8 cellular contexts compared by ENCODE assay signal in the genomic region with DNA sequence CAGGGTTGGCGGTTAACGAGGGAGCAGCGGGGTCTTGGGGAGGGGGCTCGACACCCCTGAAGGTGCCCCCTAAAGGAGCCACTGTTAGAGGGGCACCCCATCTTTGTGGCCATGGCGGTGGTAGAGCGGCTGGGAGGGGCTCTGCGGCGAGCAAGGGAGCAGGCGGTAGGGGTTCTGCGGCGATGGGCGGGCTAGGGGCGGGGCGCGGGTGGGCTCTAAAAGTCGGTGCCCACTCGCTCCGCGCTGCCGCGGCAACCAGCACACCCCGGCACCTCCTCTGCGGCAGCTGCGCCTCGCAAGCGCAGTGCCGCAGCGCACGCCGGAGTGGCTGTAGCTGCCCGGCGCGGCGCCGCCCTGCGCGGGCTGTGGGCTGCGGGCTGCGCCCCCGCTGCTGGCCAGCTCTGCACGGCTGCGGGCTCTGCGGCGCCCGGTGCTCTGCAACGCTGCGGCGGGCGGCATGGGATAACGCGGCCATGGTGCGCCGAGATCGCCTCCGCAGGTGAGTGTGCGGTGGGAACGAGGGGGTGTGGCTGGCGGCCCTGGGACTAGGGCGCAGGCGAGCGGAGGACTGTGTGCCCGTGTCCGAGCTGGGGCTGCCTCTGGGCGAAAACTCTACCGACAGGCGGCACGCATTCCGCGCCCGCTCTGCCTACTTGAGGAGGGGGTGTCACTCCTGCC. TPM values are rescaled to one million over a fixed set of nuclear protein-coding genes. Genes with fewer than 3 reads are reported as not detected.
DNase-seq lines count a peak whose midpoint lies in the region; ATAC-seq, FAIRE-seq and TF ChIP-seq lines count a peak whose summit lies in the region.

Gene MEST, plus strand, starts transcription at position 245 of the 678 bp plus-strand sequence. Its CDS starts 229 bp downstream, at position 474.

- ATAC-seq in CD8-positive, alpha-beta T cell = peak; percentile 65
- peak; percentile 34 for ATAC-seq in stimulated activated memory B cell treated with anti-CD40 and anti-IgM and Interleukin-4, amounts not matched to agents 10 μg/mL and 1 μg/mL and 100 μg/mL, for 72 hours
- no peak for ATAC-seq in HG03460 (IDR thresholded peaks at IDR 0.05; ENCODE audit: unreplicated experiment)
- ATAC-seq in HG02798 (IDR thresholded peaks at IDR 0.05; ENCODE audit: poor library complexity, unreplicated experiment) = no peak

- no peaks in the 10 kb centered on the region for H3K36me3 ChIP-seq in CD8-positive, alpha-beta T cell (ENCODE audit: insufficient read depth, low read length)
- no peaks in the 10 kb centered on the region for H3K36me3 ChIP-seq in keratinocyte (ENCODE audit: control insufficient read depth in 2 of 2, extremely low read depth in 1 of 2, insufficient read depth in 2 of 2, low read length in 2 of 2)

- H3K9me3 ChIP-seq in CD8-positive, alpha-beta T cell (ENCODE audit: low read length) = no peaks in the 10 kb centered on the region
- no peaks in the 10 kb centered on the region for H3K9me3 ChIP-seq in keratinocyte (ENCODE audit: control insufficient read depth, low read depth, low read length)

- intact Hi-C loops in CD8-positive, alpha-beta T cell (cut with DNase I, micrococcal nuclease) = loop anchor here (1.0 to 10.0 kb wide), 4 partner anchors 243 to 420 kb away; partner anchors contain the start of genes KLHDC10 (in 2 of the 2) and KLF14 (in 1 of the 2)

- H3K9ac ChIP-seq in keratinocyte (ENCODE audit: control insufficient read depth, extremely low read depth, insufficient read depth, low read length) = no peak within 1 kb of the TSS

- DNase-seq in CD8-positive, alpha-beta T cell = peak in 3 of 7 experiments; percentile 16 to 39 (median 36)
- DNase-seq in KBM-7 (peak; percentile 42), keratinocyte (ENCODE audit: low read depth, low spot score) (no peak), OCI-M2 (lab: John Stamatoyannopoulos, UW; ENCODE audit: unreplicated experiment) (no peak)

- no peak within 1 kb of the TSS for H3K27ac ChIP-seq in CD8-positive, alpha-beta T cell (ENCODE audit: low read depth, low read length)
- H3K27ac ChIP-seq in keratinocyte (ENCODE audit: control insufficient read depth, insufficient read depth, low read length) = no peak within 1 kb of the TSS

- peak within 1 kb of the TSS; percentile 43 for H3K4me3 ChIP-seq in CD8-positive, alpha-beta T cell (ENCODE audit: low read depth, low read length)
- H3K4me3 ChIP-seq in keratinocyte (ENCODE audit: control insufficient read depth in 2 of 3, extremely low read depth in 1 of 3, insufficient read depth in 2 of 3, low read depth in 1 of 3, low read length in 3 of 3) = peak within 1 kb of the TSS; percentile 8 to 58 (median 31)

- no peak within 1 kb of the TSS for H2AFZ ChIP-seq in keratinocyte (ENCODE audit: control insufficient read depth, low read length)

- CTCF ChIA-PET in CD8-positive, alpha-beta T cell (lab: Charles Lee) = interaction anchor here (1.0 kb wide), 1 partner anchor 249 kb away, joined by 3 read pairs; no protein-coding TSS in a partner anchor

- H3K4me3 Mint-ChIP-seq in CD8-positive, alpha-beta T cell = peak within 1 kb of the TSS; percentile 80
- H3K4me3 Mint-ChIP-seq in brain = peak within 1 kb of the TSS; percentile 90 to 96 (median 92)
- H3K4me3 Mint-ChIP-seq in stimulated activated memory B cell treated with anti-CD40 and anti-IgM and Interleukin-4, amounts not matched to agents 10 μg/mL and 1 μg/mL and 100 μg/mL, for 72 hours = peak within 1 kb of the TSS; percentile 54

- peaks cover 2% of the 10 kb centered on the region for H3K4me1 ChIP-seq in CD8-positive, alpha-beta T cell (ENCODE audit: insufficient read depth, low read length)
- peaks cover 5% of the 10 kb centered on the region for H3K4me1 ChIP-seq in keratinocyte (ENCODE audit: control insufficient read depth, extremely low read depth, insufficient read depth, low read length)

- peaks cover 5% of the 10 kb centered on the region for H3K36me3 Mint-ChIP-seq in CD8-positive, alpha-beta T cell
- peaks cover 47% of the 10 kb centered on the region for H3K36me3 Mint-ChIP-seq in brain
- H3K36me3 Mint-ChIP-seq in stimulated activated memory B cell treated with anti-CD40 and anti-IgM and Interleukin-4, amounts not matched to agents 10 μg/mL and 1 μg/mL and 100 μg/mL, for 72 hours = peaks cover 4% of the 10 kb centered on the region

- dilution Hi-C loops in keratinocyte (cut with MboI; ENCODE audit: extremely low pct_ligation_motif_present, low sequenced_read_pairs) = no loop called here

- no peaks in the 10 kb centered on the region for H3K9me3 Mint-ChIP-seq in CD8-positive, alpha-beta T cell
- H3K9me3 Mint-ChIP-seq in brain = peaks cover 5 to 26% (median 20%) of the 10 kb centered on the region in 5 experiments
- peaks cover 3% of the 10 kb centered on the region for H3K9me3 Mint-ChIP-seq in stimulated activated memory B cell treated with anti-CD40 and anti-IgM and Interleukin-4, amounts not matched to agents 10 μg/mL and 1 μg/mL and 100 μg/mL, for 72 hours

- H3K27me3 Mint-ChIP-seq in CD8-positive, alpha-beta T cell (ENCODE audit: low read depth) = peaks cover 9% of the 10 kb centered on the region
- peaks cover 20% of the 10 kb centered on the region for H3K27me3 Mint-ChIP-seq in brain
- H3K27me3 Mint-ChIP-seq in stimulated activated memory B cell treated with anti-CD40 and anti-IgM and Interleukin-4, amounts not matched to agents 10 μg/mL and 1 μg/mL and 100 μg/mL, for 72 hours = peaks cover 47% of the 10 kb centered on the region

- in situ Hi-C loops in KBM-7 (cut with MboI; ENCODE audit: low pct_unique_long_range_greater_than_20kb, low sequenced_read_pairs) = no loop called here

- POLR2A ChIA-PET in CD8-positive, alpha-beta T cell (lab: Charles Lee) = interaction anchor here (1.0 kb wide), 1 partner anchor 98 kb away, joined by 3 read pairs; no protein-coding TSS in a partner anchor

- no peak for FAIRE-seq in keratinocyte (lab: Jason Lieb, UNC)

- H3K4me2 ChIP-seq in keratinocyte (ENCODE audit: control insufficient read depth, extremely low read depth, insufficient read depth, low read depth, low read length) = peak within 1 kb of the TSS; percentile 84

- TF ChIP-seq CTCF in CD8-positive, alpha-beta T cell (IDR thresholded peaks at IDR 0.05) = no peak
- TF ChIP-seq CTCF in brain (conservative IDR thresholded peaks at IDR 0.05) = no peak
- no peak for TF ChIP-seq CTCF in keratinocyte (optimal IDR thresholded peaks at IDR 0.05 in 1 of 3, IDR thresholded peaks at IDR 0.05 in 1 of 3, conservative IDR thresholded peaks at IDR 0.05 in 1 of 3; ENCODE audit: extremely low read depth in 1 of 3, insufficient read depth in 2 of 3, low read length in 3 of 3)

- H3K27ac Mint-ChIP-seq in CD8-positive, alpha-beta T cell = no peak within 1 kb of the TSS
- peak within 1 kb of the TSS; percentile 90 to 99 (median 97) for H3K27ac Mint-ChIP-seq in brain
- no peak within 1 kb of the TSS for H3K27ac Mint-ChIP-seq in stimulated activated memory B cell treated with anti-CD40 and anti-IgM and Interleukin-4, amounts not matched to agents 10 μg/mL and 1 μg/mL and 100 μg/mL, for 72 hours

- no peaks in the 10 kb centered on the region for H4K20me1 ChIP-seq in keratinocyte (ENCODE audit: control insufficient read depth, extremely low read depth, insufficient read depth, low read length)

- H3K79me2 ChIP-seq in keratinocyte (ENCODE audit: control insufficient read depth, insufficient read depth, low read length) = no peaks in the 10 kb centered on the region

- no peaks in the 10 kb centered on the region for H3K9me1 ChIP-seq in keratinocyte (ENCODE audit: control insufficient read depth, extremely low read depth, insufficient read depth, low read length)

- H3K4me1 Mint-ChIP-seq in CD8-positive, alpha-beta T cell (ENCODE audit: low read depth) = peaks cover 24% of the 10 kb centered on the region
- H3K4me1 Mint-ChIP-seq in brain = peaks cover 72% of the 10 kb centered on the region
- H3K4me1 Mint-ChIP-seq in stimulated activated memory B cell treated with anti-CD40 and anti-IgM and Interleukin-4, amounts not matched to agents 10 μg/mL and 1 μg/mL and 100 μg/mL, for 72 hours = peaks cover 11% of the 10 kb centered on the region

- no peaks in the 10 kb centered on the region for H3K27me3 ChIP-seq in CD8-positive, alpha-beta T cell (ENCODE audit: insufficient read depth, low read length)
- peaks cover 30% of the 10 kb centered on the region for H3K27me3 ChIP-seq in keratinocyte (ENCODE audit: control insufficient read depth, extremely low read depth, insufficient read depth, low read length)

RNA-seq across cellular contexts. Expression of gene MEST, which starts in this region (rescaled TPM):
- 1 to 10 TPM; 3.7 to 5.9 TPM for total RNA-seq in CD8-positive, alpha-beta T cell
- polyA plus RNA-seq in brain (ENCODE audit: insufficient read depth, low read depth, low replicate concordance) (290 TPM), keratinocyte (3.7 to 5.8 TPM (median 3.8 TPM) in 3 replicates)
- 0.54 TPM for polyA plus RNA-seq in keratinocyte (2011; ENCODE audit: low read depth)
- 4.4 and 5.1 TPM in 2 replicates for polyA plus RNA-seq in keratinocyte (2011; cell fraction: cytosol; rRNA removed)
- polyA plus RNA-seq in keratinocyte (2011; cell fraction: nucleus; rRNA removed) = 2.8 and 7.7 TPM in 2 replicates
- 1.3 and 2.9 TPM in 2 replicates for polyA plus RNA-seq in keratinocyte (2012; ENCODE audit: low replicate concordance)
- polyA minus RNA-seq in keratinocyte = 5.8 to 8.4 TPM (median 6.8 TPM) in 3 replicates
- polyA minus RNA-seq in keratinocyte (2011; cell fraction: cytosol; rRNA and poly(A)+ RNA removed) = 7.5 TPM
- 3.0 and 3.3 TPM in 2 replicates for polyA minus RNA-seq in keratinocyte (2011; cell fraction: nucleus; rRNA and poly(A)+ RNA removed)

Comparison
In these comparisons a context has a peak if more than half of its experiments do, and no peak if none do; other contexts are left out.
1. RNA of gene MEST (polyA plus RNA-seq): 290 TPM in brain (single experiment); 0.54 to 7.7 TPM in keratinocyte; every median in the first group is over 10 times any median in the second.
2. ATAC-seq: peak in CD8-positive, alpha-beta T cell (single experiment) and stimulated activated memory B cell treated with anti-CD40 and anti-IgM and Interleukin-4, amounts not matched to agents 10 μg/mL and 1 μg/mL and 100 μg/mL, for 72 hours (single experiment); none in HG03460 (single experiment) and HG02798 (single experiment).
3. H3K27ac Mint-ChIP-seq: peak in brain (5 of 5); none in CD8-positive, alpha-beta T cell (single experiment) and stimulated activated memory B cell treated with anti-CD40 and anti-IgM and Interleukin-4, amounts not matched to agents 10 μg/mL and 1 μg/mL and 100 μg/mL, for 72 hours (single experiment).
4. Peak in every context shown above with its lines, with median percentiles within 50 percentile points of each other: H3K4me3 Mint-ChIP-seq.